In genomic region chr17:64732336-64733006, GRCh38 we compare ENCODE assay signal across 1 cellular context.
TF ChIP-seq lines count a peak whose summit lies in the region.

No MANE protein-coding gene starts in this region.

TF ChIP-seq in HCT116, 20 proteins besides CTCF, POLR2A, EP300 and RAD21 (continued from another document):
- no peak for TF ChIP-seq ATF3 (IDR thresholded peaks at IDR 0.05)
